In genomic region chr1:224004552-224005315, GRCh38 we compare ENCODE assay signal across 8 cellular contexts.
DNase-seq lines count a peak whose midpoint lies in the region; ATAC-seq, FAIRE-seq and TF ChIP-seq lines count a peak whose summit lies in the region.
"Not testable (repeated sequence)": the region's sequence is repeated elsewhere in the genome, so short reads cannot be mapped to it uniquely, and the experiment has no call there.

No MANE protein-coding gene starts in this region.

- peak; percentile 68 for ATAC-seq in CD4-positive, alpha-beta T cell (ENCODE audit: poor library complexity)
- peak; percentile 75 for ATAC-seq in memory B cell (ENCODE audit: low read depth)
- ATAC-seq in stimulated activated memory B cell treated with anti-CD40 and anti-IgM and Interleukin-4, amounts not matched to agents 10 μg/mL and 1 μg/mL and 100 μg/mL, for 72 hours: not testable (repeated sequence)

- H3K4me2 ChIP-seq in H1 (ENCODE audit: insufficient read depth in 1 of 2, low read depth in 2 of 2, low read length in 2 of 2): not testable (repeated sequence)

- not testable (repeated sequence) for FAIRE-seq in H1 (lab: Jason Lieb, UNC)

- not testable (repeated sequence) for H4K8ac ChIP-seq in H1 (ENCODE audit: extremely low read depth, insufficient read depth, low read length)

- H4K20me1 ChIP-seq in H1 (replicated peaks in 1 of 2; ENCODE audit: control insufficient read depth in 1 of 2, insufficient read depth in 2 of 2, low read length in 2 of 2): not testable (repeated sequence)

- not testable (repeated sequence) for H2BK12ac ChIP-seq in H1 (ENCODE audit: low read depth, low read length)

- not testable (repeated sequence) for H3K18ac ChIP-seq in H1 (ENCODE audit: extremely low read depth, low read length)

- H3K27ac ChIP-seq in CD4-positive, alpha-beta T cell (ENCODE audit: low read depth, low read length); H1 (ENCODE audit: low read depth, low read length): not testable (repeated sequence)

- POLR2A ChIA-PET in CD4-positive, alpha-beta T cell (lab: Charles Lee); H1 (lab: Charles Lee; ENCODE audit: partially characterized antibody): not testable (repeated sequence)

- H3K14ac ChIP-seq in H1 (ENCODE audit: insufficient read length): not testable (repeated sequence)

- peak in 8 of 10 experiments; percentile 19 to 58 (median 43) for DNase-seq in CD4-positive, alpha-beta T cell
- DNase-seq in HCEC 1CT: peak; percentile 12
- DNase-seq in NCI-H2171 treated with DMSO at 0.1 percent for 48 hours (lab: John Stamatoyannopoulos, UW): peak; percentile 52
- peak; percentile 8 for DNase-seq in activated T-helper 1 cell treated with anti-CD3 and anti-CD28 coated beads, Interleukin-12 subunit alpha, Interleukin-12 subunit beta, Interleukin-2, Interleukin-4 antibody, amounts not matched to agents 30 ng/mL and 10 ng/mL and 1 ng/mL, durations not matched to agents 14 hours and 24 hours and 36 hours (ENCODE audit: low spot score)
- peak in 1 of 2 experiments; percentile 52 for DNase-seq in H1 (ENCODE audit: low read depth in 1 of 2, low spot score in 2 of 2)
- DNase-seq in memory B cell (ENCODE audit: low spot score in 2 of 2): peak; percentile 62 to 67

- H4K91ac ChIP-seq in H1 (replicated peaks; ENCODE audit: insufficient read length, low read length): not testable (repeated sequence)

- not testable (repeated sequence) for H3K4me1 ChIP-seq in H1 (replicated peaks in 1 of 4; ENCODE audit: control insufficient read depth in 3 of 4, insufficient read depth in 4 of 4, low read length in 3 of 4)

- H3K23ac ChIP-seq in H1 (ENCODE audit: insufficient read length): not testable (repeated sequence)

- H3K27ac Mint-ChIP-seq in CD4-positive, alpha-beta T cell: peak overlapping the region; percentile 5
- peak overlapping the region; percentile 1 for H3K27ac Mint-ChIP-seq in T-helper 1 cell treated with Interleukin-12 subunit alpha and Interleukin-12 subunit beta and Interleukin-4 antibody, amounts not matched to agents 30 μg/mL and 1 μg/mL, for 36 hours
- not testable (repeated sequence) for H3K27ac Mint-ChIP-seq in activated T-helper 1 cell treated with anti-CD3 and anti-CD28 coated beads, Interleukin-12 subunit alpha, Interleukin-12 subunit beta, Interleukin-2, Interleukin-4 antibody, amounts not matched to agents 30 ng/mL and 10 ng/mL and 1 ng/mL, durations not matched to agents 14 hours and 24 hours and 36 hours
- peak overlapping the region; percentile 95 for H3K27ac Mint-ChIP-seq in memory B cell
- H3K27ac Mint-ChIP-seq in stimulated activated memory B cell treated with anti-CD40 and anti-IgM and Interleukin-4, amounts not matched to agents 10 μg/mL and 1 μg/mL and 100 μg/mL, for 72 hours: peak overlapping the region; percentile 10

- peaks cover 34% of the 10 kb centered on the region for H3K36me3 Mint-ChIP-seq in CD4-positive, alpha-beta T cell (ENCODE audit: low read depth)
- H3K36me3 Mint-ChIP-seq in T-helper 1 cell treated with Interleukin-12 subunit alpha and Interleukin-12 subunit beta and Interleukin-4 antibody, amounts not matched to agents 30 μg/mL and 1 μg/mL, for 36 hours (ENCODE audit: low read depth): peaks cover 26% of the 10 kb centered on the region
- peaks cover 27% of the 10 kb centered on the region for H3K36me3 Mint-ChIP-seq in activated T-helper 1 cell treated with anti-CD3 and anti-CD28 coated beads, Interleukin-12 subunit alpha, Interleukin-12 subunit beta, Interleukin-2, Interleukin-4 antibody, amounts not matched to agents 30 ng/mL and 10 ng/mL and 1 ng/mL, durations not matched to agents 14 hours and 24 hours and 36 hours (ENCODE audit: low read depth)
- not testable (repeated sequence) for H3K36me3 Mint-ChIP-seq in memory B cell; stimulated activated memory B cell treated with anti-CD40 and anti-IgM and Interleukin-4, amounts not matched to agents 10 μg/mL and 1 μg/mL and 100 μg/mL, for 72 hours

- TF ChIP-seq RAD21 in H1 (IDR thresholded peaks at IDR 0.05 in 1 of 2, conservative IDR thresholded peaks at IDR 0.05 in 1 of 2; ENCODE audit: low read depth in 2 of 2, low read length in 2 of 2): peak; percentile 45 to 51

- not testable (repeated sequence) for H3K4me3 ChIP-seq in H1 (ENCODE audit: extremely low read depth in 1 of 4, insufficient read depth in 2 of 4, low read depth in 3 of 4, low read length in 4 of 4)

- H4K5ac ChIP-seq in H1 (ENCODE audit: insufficient read length, low read depth, low read length): not testable (repeated sequence)

- H2BK15ac ChIP-seq in H1 (ENCODE audit: low read length): not testable (repeated sequence)

- intact Hi-C loops in CD4-positive, alpha-beta T cell (cut with DNase I, micrococcal nuclease): loop anchor here (1.0 to 10.0 kb wide), 2 partner anchors 190 to 193 kb away; no protein-coding TSS in a partner anchor
- intact Hi-C loops in activated T-helper 1 cell treated with anti-CD3 and anti-CD28 coated beads, Interleukin-12 subunit alpha, Interleukin-12 subunit beta, Interleukin-2, Interleukin-4 antibody, amounts not matched to agents 30 ng/mL and 10 ng/mL and 1 ng/mL, durations not matched to agents 14 hours and 24 hours and 36 hours (cut with micrococcal nuclease): not testable (repeated sequence)

- TF ChIP-seq POLR2A in H1 (IDR thresholded peaks at IDR 0.05; ENCODE audit: control extremely low read depth in 1 of 2, low read depth in 2 of 2, low read length in 2 of 2): not testable (repeated sequence)

- not testable (repeated sequence) for H3K79me1 ChIP-seq in H1 (ENCODE audit: low read depth, low read length)

- not testable (repeated sequence) for H2AFZ ChIP-seq in H1 (ENCODE audit: low read length)

- not testable (repeated sequence) for H3K79me2 ChIP-seq in H1 (ENCODE audit: control insufficient read depth in 1 of 2, insufficient read depth in 2 of 2, low read length in 2 of 2)

- peak; percentile 55 for TF ChIP-seq CTCF in CD4-positive, alpha-beta T cell (IDR thresholded peaks at IDR 0.05)
- TF ChIP-seq CTCF in H1 (IDR thresholded peaks at IDR 0.05; ENCODE audit: control extremely low read depth in 1 of 3, insufficient read depth in 1 of 3, low read depth in 1 of 3, low read length in 3 of 3): peak in 2 of 3 experiments; percentile 22 to 35; a peak in 2 of 4 replicates

- H2BK120ac ChIP-seq in H1 (replicated peaks; ENCODE audit: low read depth, low read length): not testable (repeated sequence)

- not testable (repeated sequence) for H3K23me2 ChIP-seq in H1 (ENCODE audit: low read depth, low read length)

- not testable (repeated sequence) for H3K9ac ChIP-seq in H1 (replicated peaks in 1 of 4; ENCODE audit: extremely low read depth in 1 of 4, low read depth in 3 of 4, low read length in 3 of 4)

- not testable (repeated sequence) for H2BK5ac ChIP-seq in H1 (ENCODE audit: low read depth, low read length)

- H3K4me3 Mint-ChIP-seq in CD4-positive, alpha-beta T cell; T-helper 1 cell treated with Interleukin-12 subunit alpha and Interleukin-12 subunit beta and Interleukin-4 antibody, amounts not matched to agents 30 μg/mL and 1 μg/mL, for 36 hours; activated T-helper 1 cell treated with anti-CD3 and anti-CD28 coated beads, Interleukin-12 subunit alpha, Interleukin-12 subunit beta, Interleukin-2, Interleukin-4 antibody, amounts not matched to agents 30 ng/mL and 10 ng/mL and 1 ng/mL, durations not matched to agents 14 hours and 24 hours and 36 hours; stimulated activated memory B cell treated with anti-CD40 and anti-IgM and Interleukin-4, amounts not matched to agents 10 μg/mL and 1 μg/mL and 100 μg/mL, for 72 hours: not testable (repeated sequence)
- peak overlapping the region; percentile 66 for H3K4me3 Mint-ChIP-seq in memory B cell

- H2BK20ac ChIP-seq in H1 (ENCODE audit: low read length): not testable (repeated sequence)

- not testable (repeated sequence) for H3K4ac ChIP-seq in H1 (replicated peaks; ENCODE audit: insufficient read length, low read depth, low read length)

- not testable (repeated sequence) for TF ChIP-seq EP300 in H1 (IDR thresholded peaks at IDR 0.05; ENCODE audit: borderline replicate concordance in 1 of 2, low read depth in 2 of 2, low read length in 2 of 2)

- H3K36me3 ChIP-seq in H1 (ENCODE audit: control insufficient read depth in 2 of 4, insufficient read depth in 4 of 4, low read length in 3 of 4): peaks cover 0 to 15% (median 4%) of the 10 kb centered on the region in 4 experiments; a peak in 2 of 8 replicates

- not testable (repeated sequence) for H3K56ac ChIP-seq in H1 (replicated peaks; ENCODE audit: insufficient read length, low read depth, low read length)

- WGBS in H1 (ENCODE audit: extremely low coverage in 1 of 2, insufficient coverage in 1 of 2, insufficient read length in 1 of 2, insufficient replicate concordance in 2 of 2, low coverage in 1 of 2, low lambda C conversion rate in 2 of 2, missing lambda C conversion rate in 1 of 2), 2 experiments: 78% methylated on average over 4 of the region's 4 CpGs; no CpG with 5 or more reads in 1 of the 2 experiments

- H2AK5ac ChIP-seq in H1 (ENCODE audit: low read depth, low read length): not testable (repeated sequence)

- CTCF ChIA-PET in CD4-positive, alpha-beta T cell (lab: Charles Lee): not testable (repeated sequence)
- CTCF ChIA-PET in H1 (lab: Charles Lee; ENCODE audit: partially characterized antibody): interaction anchor here (0.6 to 0.9 kb wide), 2 partner anchors 348 to 694 kb away, joined by 3 read pairs; no protein-coding TSS in a partner anchor

- H3K9me3 Mint-ChIP-seq in CD4-positive, alpha-beta T cell; activated T-helper 1 cell treated with anti-CD3 and anti-CD28 coated beads, Interleukin-12 subunit alpha, Interleukin-12 subunit beta, Interleukin-2, Interleukin-4 antibody, amounts not matched to agents 30 ng/mL and 10 ng/mL and 1 ng/mL, durations not matched to agents 14 hours and 24 hours and 36 hours; memory B cell; stimulated activated memory B cell treated with anti-CD40 and anti-IgM and Interleukin-4, amounts not matched to agents 10 μg/mL and 1 μg/mL and 100 μg/mL, for 72 hours: not testable (repeated sequence)
- peaks cover 11% of the 10 kb centered on the region for H3K9me3 Mint-ChIP-seq in T-helper 1 cell treated with Interleukin-12 subunit alpha and Interleukin-12 subunit beta and Interleukin-4 antibody, amounts not matched to agents 30 μg/mL and 1 μg/mL, for 36 hours

- H3K4me1 Mint-ChIP-seq in CD4-positive, alpha-beta T cell (ENCODE audit: low read depth); T-helper 1 cell treated with Interleukin-12 subunit alpha and Interleukin-12 subunit beta and Interleukin-4 antibody, amounts not matched to agents 30 μg/mL and 1 μg/mL, for 36 hours (ENCODE audit: low read depth); activated T-helper 1 cell treated with anti-CD3 and anti-CD28 coated beads, Interleukin-12 subunit alpha, Interleukin-12 subunit beta, Interleukin-2, Interleukin-4 antibody, amounts not matched to agents 30 ng/mL and 10 ng/mL and 1 ng/mL, durations not matched to agents 14 hours and 24 hours and 36 hours (ENCODE audit: low read depth); memory B cell; stimulated activated memory B cell treated with anti-CD40 and anti-IgM and Interleukin-4, amounts not matched to agents 10 μg/mL and 1 μg/mL and 100 μg/mL, for 72 hours: not testable (repeated sequence)

- H3K27me3 ChIP-seq in CD4-positive, alpha-beta T cell (ENCODE audit: control insufficient read depth, insufficient read depth, low read length); H1 (replicated peaks in 1 of 4; ENCODE audit: control insufficient read depth in 3 of 4, extremely low read depth in 1 of 4, insufficient read depth in 3 of 4, low read length in 3 of 4): not testable (repeated sequence)

- not testable (repeated sequence) for H3K27me3 Mint-ChIP-seq in CD4-positive, alpha-beta T cell; T-helper 1 cell treated with Interleukin-12 subunit alpha and Interleukin-12 subunit beta and Interleukin-4 antibody, amounts not matched to agents 30 μg/mL and 1 μg/mL, for 36 hours (ENCODE audit: low read depth); activated T-helper 1 cell treated with anti-CD3 and anti-CD28 coated beads, Interleukin-12 subunit alpha, Interleukin-12 subunit beta, Interleukin-2, Interleukin-4 antibody, amounts not matched to agents 30 ng/mL and 10 ng/mL and 1 ng/mL, durations not matched to agents 14 hours and 24 hours and 36 hours (ENCODE audit: insufficient read depth); memory B cell; stimulated activated memory B cell treated with anti-CD40 and anti-IgM and Interleukin-4, amounts not matched to agents 10 μg/mL and 1 μg/mL and 100 μg/mL, for 72 hours

- not testable (repeated sequence) for H3K9me3 ChIP-seq in CD4-positive, alpha-beta T cell (ENCODE audit: control insufficient read depth, low read length); H1 (ENCODE audit: insufficient read depth in 2 of 2, low read depth in 1 of 2, low read length in 1 of 2)
